ENCODE assay signal across 1 cellular context in genomic region chr19:13731147-13731964, GRCh38.
A peak's percentile ranks its signal among the peaks of the same experiment; 100 is the strongest.
TF ChIP-seq lines count a peak whose summit lies in the region.

No MANE protein-coding gene starts in this region.

TF ChIP-seq in GM12878, 131 proteins besides CTCF, POLR2A, EP300 and RAD21 (continued from another document and continues in another):
- TF ChIP-seq ZBTB40 (IDR thresholded peaks at IDR 0.05; ENCODE audit: borderline replicate concordance) = peak; percentile 51; the same call in 1 of the 2 replicates
- TF ChIP-seq ESRRA (IDR thresholded peaks at IDR 0.05; ENCODE audit: low read length) = 0 out of 2 replicates have a peak, but pooled peaks have one; percentile 20
- TF ChIP-seq BHLHE40 (IDR thresholded peaks at IDR 0.05; ENCODE audit: borderline replicate concordance in 1 of 2, low read depth in 2 of 2, low read length in 1 of 2) = peak in 1 of 2 experiments; percentile 39; a peak in 1 of 4 replicates
- TF ChIP-seq ZNF592 (IDR thresholded peaks at IDR 0.05) = no peak
- TF ChIP-seq KLF5 (IDR thresholded peaks at IDR 0.05; ENCODE audit: partially characterized antibody) = peak; percentile 57
- TF ChIP-seq ZNF217 (IDR thresholded peaks at IDR 0.05) = peak; percentile 70; the same call in 1 of the 2 replicates
- peak; percentile 53 for TF ChIP-seq SKIL (IDR thresholded peaks at IDR 0.05; ENCODE audit: low read depth, poor library complexity, severe bottlenecking)
- TF ChIP-seq CHD2 (IDR thresholded peaks at IDR 0.05; ENCODE audit: borderline replicate concordance, low read depth, low read length) = 0 out of 2 replicates have a peak, but pooled peaks have one; percentile 21
- TF ChIP-seq NKRF (conservative IDR thresholded peaks at IDR 0.05) = peak; percentile 78
- TF ChIP-seq YY1 (IDR thresholded peaks at IDR 0.05; ENCODE audit: low read depth, low read length) = peak; percentile 39; the same call in 1 of the 2 replicates
- TF ChIP-seq ELK1 (IDR thresholded peaks at IDR 0.05; ENCODE audit: low read depth, low read length) = peak; percentile 13; the same call in 1 of the 2 replicates
- peak; percentile 62 for TF ChIP-seq FOXK2 (IDR thresholded peaks at IDR 0.05)
- TF ChIP-seq IRF3 (IDR thresholded peaks at IDR 0.05) = no peak; the same call in 1 of the 2 replicates
- TF ChIP-seq FOXM1 (IDR thresholded peaks at IDR 0.05; ENCODE audit: low read depth, low read length) = peak; percentile 89; the same call in 1 of the 2 replicates
- TF ChIP-seq NR2C2 (IDR thresholded peaks at IDR 0.05; ENCODE audit: borderline replicate concordance, control insufficient read depth, insufficient read length, low read depth) = no peak
- TF ChIP-seq STAT1 (conservative IDR thresholded peaks at IDR 0.05) = no peak
- peak; percentile 96 for TF ChIP-seq EED (IDR thresholded peaks at IDR 0.05; ENCODE audit: low read depth)
- TF ChIP-seq SMC3 (IDR thresholded peaks at IDR 0.05; ENCODE audit: borderline replicate concordance, low read length) = no peak
- peak; percentile 25 for TF ChIP-seq E2F8 (IDR thresholded peaks at IDR 0.05; ENCODE audit: low read depth, partially characterized antibody)
- peak; percentile 92 for TF ChIP-seq ZNF687 (IDR thresholded peaks at IDR 0.05)
- TF ChIP-seq CEBPB (IDR thresholded peaks at IDR 0.05; ENCODE audit: borderline replicate concordance in 1 of 2, low read depth in 2 of 2, low read length in 2 of 2) = 0 out of 4 replicates have a peak, but pooled peaks of 1 of the 2 experiments have one; percentile 47
- TF ChIP-seq ATF3 (IDR thresholded peaks at IDR 0.05; ENCODE audit: borderline replicate concordance, extremely low read depth, low read depth, low read length) = no peak
- peak in 1 of 2 experiments; percentile 59; a peak in 1 of 4 replicates for TF ChIP-seq SRF (IDR thresholded peaks at IDR 0.05; ENCODE audit: low read depth in 2 of 2, low read length in 2 of 2)
- no peak for TF ChIP-seq ASH2L (IDR thresholded peaks at IDR 0.05; ENCODE audit: borderline replicate concordance, low read depth)
- peak; percentile 77; the same call in 1 of the 2 replicates for TF ChIP-seq PML (IDR thresholded peaks at IDR 0.05; ENCODE audit: low read length)
- peak; percentile 80 for TF ChIP-seq CREM (IDR thresholded peaks at IDR 0.05; ENCODE audit: low read depth)
- TF ChIP-seq PAX8 (IDR thresholded peaks at IDR 0.05) = no peak
- TF ChIP-seq POU2F2 (IDR thresholded peaks at IDR 0.05; ENCODE audit: borderline replicate concordance, low read depth, low read length) = peak; percentile 53; the same call in 1 of the 3 replicates
- peak; percentile 59 for TF ChIP-seq HCFC1 (IDR thresholded peaks at IDR 0.05; ENCODE audit: low read length)
- peak; percentile 94 to 96 for TF ChIP-seq IKZF2 (IDR thresholded peaks at IDR 0.05)
- TF ChIP-seq NFYA (IDR thresholded peaks at IDR 0.05; ENCODE audit: borderline replicate concordance, low read depth, low read length) = no peak
- peak; percentile 98 for TF ChIP-seq MXI1 (IDR thresholded peaks at IDR 0.05; ENCODE audit: low read depth, low read length)
- TF ChIP-seq IKZF1 (conservative IDR thresholded peaks at IDR 0.05) = peak; percentile 89
